Comparison of ENCODE assay signal across 16 cellular contexts in the genomic region with DNA sequence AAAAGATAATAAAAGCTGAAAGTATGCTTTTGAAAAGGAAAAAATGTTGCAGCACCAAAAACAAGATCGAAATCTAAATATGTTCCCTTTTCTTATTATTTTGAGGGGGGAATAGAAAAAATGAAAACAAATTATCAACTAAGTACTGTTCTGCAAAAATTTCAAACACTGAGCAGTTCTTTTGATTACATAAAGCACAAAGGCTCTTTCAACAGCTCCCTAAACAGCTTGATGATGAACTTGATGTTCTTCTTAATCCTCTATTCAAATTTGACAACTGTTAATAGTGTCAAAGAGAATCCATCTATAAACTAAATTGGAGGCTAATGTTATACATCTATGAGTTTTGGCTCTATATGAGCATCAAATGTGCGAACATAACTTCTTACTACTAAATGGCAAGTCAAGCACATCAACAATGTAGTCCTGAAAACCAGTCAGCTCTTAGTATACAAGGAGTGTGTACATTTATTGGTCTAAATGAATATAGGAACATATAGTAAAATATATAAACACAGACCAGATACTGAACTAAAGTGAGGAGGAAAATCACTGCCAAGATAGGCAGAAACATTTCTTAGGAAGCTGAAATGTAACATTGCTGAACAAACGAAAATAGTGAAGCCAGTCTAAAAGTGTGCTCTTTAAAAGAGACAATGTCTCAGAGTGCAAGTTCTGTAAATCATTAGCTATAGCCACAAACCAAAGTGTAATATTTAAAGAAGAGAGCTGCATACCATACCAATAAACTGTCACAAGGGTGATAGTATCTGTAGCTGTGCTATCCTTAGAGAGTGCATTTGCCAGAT.
DNase-seq lines count a peak whose midpoint lies in the region; ATAC-seq, FAIRE-seq and TF ChIP-seq lines count a peak whose summit lies in the region.
"Had no signal": no experiment of that assay in that cellular context is flagged by ENCODE, and none has a peak within 500 bp of the region (broad histone marks: within the 10 kb centered on the region; RNA-seq: fewer than 3 reads in every experiment).

No MANE protein-coding gene starts in this region.

- TF ChIP-seq EP300 in HepG2 (IDR thresholded peaks at IDR 0.05; ENCODE audit: low read depth in 2 of 2, low read length in 2 of 2), result no peak
- no peak for TF ChIP-seq EP300 in HepG2 (CRISPR knock-in tag; IDR thresholded peaks at IDR 0.05; ENCODE audit: borderline replicate concordance)

- ATAC-seq in GM18907 (IDR thresholded peaks at IDR 0.05; ENCODE audit: unreplicated experiment), result peak; percentile 97
- peak; percentile 66 for ATAC-seq in HG02610 (IDR thresholded peaks at IDR 0.05; ENCODE audit: unreplicated experiment)
- peak; percentile 83 for ATAC-seq in HG03442 (IDR thresholded peaks at IDR 0.05; ENCODE audit: unreplicated experiment)
- ATAC-seq in HepG2, result peak; percentile 100
- ATAC-seq in esophagus mucosa, result no peak
- ATAC-seq: CD8-positive, alpha-beta T cell; gastroesophageal sphincter; HCT116; stimulated activated memory B cell treated with anti-CD40 and anti-IgM and Interleukin-4, amounts not matched to agents 10 μg/mL and 1 μg/mL and 100 μg/mL, for 72 hours had no signal

- H3K36me3 ChIP-seq in HepG2 (replicated peaks in 1 of 2; ENCODE audit: control insufficient read depth in 1 of 2, insufficient read depth in 2 of 2, low read length in 2 of 2), result no peaks in the 10 kb centered on the region
- H3K36me3 ChIP-seq: gastroesophageal sphincter had no signal

- H4K20me1 ChIP-seq in HepG2 (ENCODE audit: insufficient read depth, low read length), result no peaks in the 10 kb centered on the region

- CTCF ChIA-PET in HepG2 (lab: Yijun Ruan, JAX; ENCODE audit: low intra/inter-chr PET ratio, low total read pairs), result no interaction called here

- intact Hi-C loops in HepG2 (cut with micrococcal nuclease; ENCODE audit: unreplicated experiment), result loop anchor here (5.0 kb wide), 1 partner anchor 95 kb away; a partner anchor contains a TSS

- H2AFZ ChIP-seq in HepG2 (ENCODE audit: low read length), result no peak overlapping the region

- POLR2A ChIA-PET in HepG2 (lab: Yijun Ruan, JAX), result no interaction called here

- no peak for TF ChIP-seq POLR2A in HepG2 (IDR thresholded peaks at IDR 0.05; ENCODE audit: insufficient read depth in 1 of 2, low read depth in 2 of 2, low read length in 2 of 2)

- H3K9me3 ChIP-seq in HepG2 (ENCODE audit: low read length), result no peaks in the 10 kb centered on the region

- no peaks in the 10 kb centered on the region for H3K27me3 ChIP-seq in HepG2 (ENCODE audit: control insufficient read depth in 1 of 2, insufficient read depth in 2 of 2, low read length in 2 of 2)
- H3K27me3 ChIP-seq: gastroesophageal sphincter had no signal

- TF ChIP-seq CTCF in HepG2 (CRISPR knock-in tag; IDR thresholded peaks at IDR 0.05), result no peak

- peaks cover 32% of the 10 kb centered on the region for H3K4me1 ChIP-seq in HepG2 (ENCODE audit: insufficient read depth, low read length)
- H3K4me1 ChIP-seq: gastroesophageal sphincter had no signal

- H3K4me3 ChIP-seq in HepG2 (replicated peaks in 1 of 3; ENCODE audit: insufficient read depth in 1 of 3, low read depth in 2 of 3, low read length in 3 of 3), result peak overlapping the region in 2 of 3 experiments; percentile 25 to 27; a peak in 1 of 6 replicates
- H3K4me3 ChIP-seq: gastroesophageal sphincter, lung had no signal

- H3K79me2 ChIP-seq in HepG2 (ENCODE audit: insufficient read depth, low read length), result no peaks in the 10 kb centered on the region

- no peak overlapping the region for H3K9ac ChIP-seq in HepG2 (ENCODE audit: insufficient read depth, low read depth, low read length)
- H3K9ac ChIP-seq: KMS-11 had no signal

- WGBS in HepG2 (ENCODE audit: low lambda C conversion rate), result 12% methylated on average over 3 of the region's 3 CpGs

- in situ Hi-C loops in HepG2 (cut with HindIII; ENCODE audit: extremely low pct_ligation_motif_present, low pct_unique_long_range_greater_than_20kb), result no loop called here

- TF ChIP-seq RAD21 in HepG2 (CRISPR knock-in tag; IDR thresholded peaks at IDR 0.05), result no peak

- H3K27ac ChIP-seq in HepG2 (ENCODE audit: extremely low read length, insufficient read depth, low read length), result peak overlapping the region; percentile 43
- H3K27ac ChIP-seq: gastroesophageal sphincter, KMS-11, RWPE1 had no signal

- no TSS peak for BruUV-seq in HepG2 (replicated peaks; lab: Mats Ljungman, UMichigan)

- peak overlapping the region; percentile 62 for H3K4me2 ChIP-seq in HepG2 (ENCODE audit: low read depth, low read length)
- H3K4me2 ChIP-seq: KMS-11 had no signal

- peak; percentile 55 for FAIRE-seq in HepG2 (lab: Jason Lieb, UNC)

- DNase-seq in HepG2 (ENCODE audit: low spot score) (peak; percentile 64), NCI-H187 treated with DMSO at 0.1 percent for 48 hours (lab: John Stamatoyannopoulos, UW) (no peak), GM19238 (ENCODE audit: insufficient read length, low spot score) (no peak)
- no peak for DNase-seq in stimulated activated CD4-positive, alpha-beta T cell treated with anti-CD3 and anti-CD28 coated beads, Interleukin-4, amount 100 ng/mL, for 4 hours
- DNase-seq: anterior cingulate cortex; CD8-positive, alpha-beta T cell had no signal

TF ChIP-seq in HepG2, 621 proteins besides CTCF, POLR2A, EP300 and RAD21 (continues in another document):
- no peak for TF ChIP-seq PTBP1 (IDR thresholded peaks at IDR 0.05; ENCODE audit: low read depth, low read length, poor library complexity, severe bottlenecking)
- TF ChIP-seq SOX5 (CRISPR knock-in tag; IDR thresholded peaks at IDR 0.05; ENCODE audit: borderline replicate concordance), result peak; percentile 48; the same call in 1 of the 2 replicates
- no peak for TF ChIP-seq SP4 (CRISPR knock-in tag; IDR thresholded peaks at IDR 0.05)
- TF ChIP-seq ZNF205 (CRISPR knock-in tag; IDR thresholded peaks at IDR 0.05), result peak; percentile 86
- TF ChIP-seq FOXC1 (CRISPR knock-in tag; IDR thresholded peaks at IDR 0.05; ENCODE audit: borderline replicate concordance), result no peak
- TF ChIP-seq, protein P1, sequence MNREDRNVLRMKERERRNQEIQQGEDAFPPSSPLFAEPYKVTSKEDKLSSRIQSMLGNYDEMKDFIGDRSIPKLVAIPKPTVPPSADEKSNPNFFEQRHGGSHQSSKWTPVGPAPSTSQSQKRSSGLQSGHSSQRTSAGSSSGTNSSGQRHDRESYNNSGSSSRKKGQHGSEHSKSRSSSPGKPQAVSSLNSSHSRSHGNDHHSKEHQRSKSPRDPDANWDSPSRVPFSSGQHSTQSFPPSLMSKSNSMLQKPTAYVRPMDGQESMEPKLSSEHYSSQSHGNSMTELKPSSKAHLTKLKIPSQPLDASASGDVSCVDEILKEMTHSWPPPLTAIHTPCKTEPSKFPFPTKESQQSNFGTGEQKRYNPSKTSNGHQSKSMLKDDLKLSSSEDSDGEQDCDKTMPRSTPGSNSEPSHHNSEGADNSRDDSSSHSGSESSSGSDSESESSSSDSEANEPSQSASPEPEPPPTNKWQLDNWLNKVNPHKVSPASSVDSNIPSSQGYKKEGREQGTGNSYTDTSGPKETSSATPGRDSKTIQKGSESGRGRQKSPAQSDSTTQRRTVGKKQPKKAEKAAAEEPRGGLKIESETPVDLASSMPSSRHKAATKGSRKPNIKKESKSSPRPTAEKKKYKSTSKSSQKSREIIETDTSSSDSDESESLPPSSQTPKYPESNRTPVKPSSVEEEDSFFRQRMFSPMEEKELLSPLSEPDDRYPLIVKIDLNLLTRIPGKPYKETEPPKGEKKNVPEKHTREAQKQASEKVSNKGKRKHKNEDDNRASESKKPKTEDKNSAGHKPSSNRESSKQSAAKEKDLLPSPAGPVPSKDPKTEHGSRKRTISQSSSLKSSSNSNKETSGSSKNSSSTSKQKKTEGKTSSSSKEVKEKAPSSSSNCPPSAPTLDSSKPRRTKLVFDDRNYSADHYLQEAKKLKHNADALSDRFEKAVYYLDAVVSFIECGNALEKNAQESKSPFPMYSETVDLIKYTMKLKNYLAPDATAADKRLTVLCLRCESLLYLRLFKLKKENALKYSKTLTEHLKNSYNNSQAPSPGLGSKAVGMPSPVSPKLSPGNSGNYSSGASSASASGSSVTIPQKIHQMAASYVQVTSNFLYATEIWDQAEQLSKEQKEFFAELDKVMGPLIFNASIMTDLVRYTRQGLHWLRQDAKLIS (CRISPR knock-in tag; IDR thresholded peaks at IDR 0.05), result no peak
- 0 out of 2 replicates have a peak, but pooled peaks have one; percentile 51 for TF ChIP-seq ZNF292 (CRISPR knock-in tag; IDR thresholded peaks at IDR 0.05; ENCODE audit: borderline replicate concordance, low read depth)
- TF ChIP-seq FOXA3 (CRISPR knock-in tag; IDR thresholded peaks at IDR 0.05), result no peak; the same call in 1 of the 2 replicates
- no peak for TF ChIP-seq MIER2 (CRISPR knock-in tag; IDR thresholded peaks at IDR 0.05)
- TF ChIP-seq ZNF615 (CRISPR knock-in tag; IDR thresholded peaks at IDR 0.05; ENCODE audit: borderline replicate concordance), result no peak
- TF ChIP-seq JUNB (CRISPR knock-in tag; IDR thresholded peaks at IDR 0.05; ENCODE audit: borderline replicate concordance), result no peak
- no peak for TF ChIP-seq NAIF1 (CRISPR knock-in tag; IDR thresholded peaks at IDR 0.05; ENCODE audit: borderline replicate concordance)
- TF ChIP-seq, protein P2, sequence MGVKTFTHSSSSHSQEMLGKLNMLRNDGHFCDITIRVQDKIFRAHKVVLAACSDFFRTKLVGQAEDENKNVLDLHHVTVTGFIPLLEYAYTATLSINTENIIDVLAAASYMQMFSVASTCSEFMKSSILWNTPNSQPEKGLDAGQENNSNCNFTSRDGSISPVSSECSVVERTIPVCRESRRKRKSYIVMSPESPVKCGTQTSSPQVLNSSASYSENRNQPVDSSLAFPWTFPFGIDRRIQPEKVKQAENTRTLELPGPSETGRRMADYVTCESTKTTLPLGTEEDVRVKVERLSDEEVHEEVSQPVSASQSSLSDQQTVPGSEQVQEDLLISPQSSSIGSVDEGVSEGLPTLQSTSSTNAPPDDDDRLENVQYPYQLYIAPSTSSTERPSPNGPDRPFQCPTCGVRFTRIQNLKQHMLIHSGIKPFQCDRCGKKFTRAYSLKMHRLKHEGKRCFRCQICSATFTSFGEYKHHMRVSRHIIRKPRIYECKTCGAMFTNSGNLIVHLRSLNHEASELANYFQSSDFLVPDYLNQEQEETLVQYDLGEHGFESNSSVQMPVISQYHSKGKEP (CRISPR knock-in tag; IDR thresholded peaks at IDR 0.05), result no peak
- TF ChIP-seq DNMT1 (CRISPR knock-in tag; IDR thresholded peaks at IDR 0.05), result no peak
- peak; percentile 98 for TF ChIP-seq HNRNPUL1 (IDR thresholded peaks at IDR 0.05; ENCODE audit: low read depth, low read length)
- no peak for TF ChIP-seq ZSCAN22 (CRISPR knock-in tag; IDR thresholded peaks at IDR 0.05)
- TF ChIP-seq, protein P3, sequence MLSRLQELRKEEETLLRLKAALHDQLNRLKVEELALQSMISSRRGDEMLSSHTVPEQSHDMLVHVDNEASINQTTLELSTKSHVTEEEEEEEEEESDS (CRISPR knock-in tag; IDR thresholded peaks at IDR 0.05; ENCODE audit: borderline replicate concordance), result no peak
- TF ChIP-seq ZNF724P (CRISPR knock-in tag; IDR thresholded peaks at IDR 0.05; ENCODE audit: borderline replicate concordance), result no peak
- no peak for TF ChIP-seq IKZF4 (CRISPR knock-in tag; IDR thresholded peaks at IDR 0.05; ENCODE audit: borderline replicate concordance, low read depth, not compliant biosample characterization)
